In genomic region chr13:114082849-114083645, GRCh38 we compare ENCODE assay signal across 1 cellular context.
TF ChIP-seq lines count a peak whose summit lies in the region.

No MANE protein-coding gene starts in this region.

TF ChIP-seq in GM12878, 131 proteins besides CTCF, POLR2A, EP300 and RAD21 (continued from another document):
- TF ChIP-seq ELK1 (IDR thresholded peaks at IDR 0.05; ENCODE audit: low read depth, low read length) (no peak), CUX1 (IDR thresholded peaks at IDR 0.05; ENCODE audit: insufficient replicate concordance, low read depth, low read length) (no peak), PBX3 (IDR thresholded peaks at IDR 0.05; ENCODE audit: insufficient replicate concordance, low read depth, low read length) (no peak), ZBTB40 (IDR thresholded peaks at IDR 0.05; ENCODE audit: borderline replicate concordance) (no peak), USF1 (IDR thresholded peaks at IDR 0.05; ENCODE audit: borderline replicate concordance, extremely low read length, insufficient read depth, low read depth, low read length) (no peak), FOS (IDR thresholded peaks at IDR 0.05; ENCODE audit: borderline replicate concordance, extremely low read depth, insufficient read length) (no peak), WRNIP1 (IDR thresholded peaks at IDR 0.05; ENCODE audit: borderline replicate concordance, low read depth, low read length) (no peak), RUNX3 (IDR thresholded peaks at IDR 0.05; ENCODE audit: low read length) (no peak), NR2F1 (conservative IDR thresholded peaks at IDR 0.05) (no peak), EZH2 (IDR thresholded peaks at IDR 0.05; ENCODE audit: borderline replicate concordance, control insufficient read depth, low read depth, low read length) (no peak), BCLAF1 (IDR thresholded peaks at IDR 0.05) (no peak), NFXL1 (IDR thresholded peaks at IDR 0.05; ENCODE audit: borderline replicate concordance) (no peak), BCL3 (IDR thresholded peaks at IDR 0.05; ENCODE audit: borderline replicate concordance, insufficient read depth, low read depth, low read length, poor library complexity, severe bottlenecking) (no peak), GATAD2B (conservative IDR thresholded peaks at IDR 0.05; ENCODE audit: low read depth) (no peak), MYC (IDR thresholded peaks at IDR 0.05; ENCODE audit: insufficient read depth, insufficient read length, insufficient replicate concordance, low read length, severe bottlenecking) (no peak), MEF2A (IDR thresholded peaks at IDR 0.05; ENCODE audit: insufficient read depth, low read depth, low read length) (no peak), STAT3 (IDR thresholded peaks at IDR 0.05; ENCODE audit: low read depth, low read length) (no peak)
